In genomic region chr4:123599920-123600394, GRCh38 we compare ENCODE assay signal across 9 cellular contexts.
DNase-seq lines count a peak whose midpoint lies in the region; ATAC-seq and TF ChIP-seq lines count a peak whose summit lies in the region.
"Had no signal": no experiment of that assay in that cellular context is flagged by ENCODE, and none has a peak within 500 bp of the region (broad histone marks: within the 10 kb centered on the region; RNA-seq: fewer than 3 reads in every experiment).

No MANE protein-coding gene starts in this region.

- peaks cover 24% of the 10 kb centered on the region for H3K4me1 ChIP-seq in DOHH2 (ENCODE audit: control insufficient read depth, low read length)
- peaks cover 6 to 36% of the 10 kb centered on the region in 2 donors for H3K4me1 ChIP-seq in left lung

- H3K4me3 ChIP-seq in DOHH2 (ENCODE audit: low read length) (peak overlapping the region; percentile 4; the same call in 1 of the 2 replicates), HL-60 (replicated peaks; ENCODE audit: insufficient read depth, low read length) (no peak overlapping the region), cardiac fibroblast (replicated peaks in 1 of 2; ENCODE audit: low read depth in 2 of 2, low read length in 2 of 2) (no peak overlapping the region), left lung (no peak overlapping the region)

- no peaks in the 10 kb centered on the region for H3F3A ChIP-seq in DOHH2 (ENCODE audit: control insufficient read depth, insufficient read depth)

- H4K20me1 ChIP-seq in DOHH2 (ENCODE audit: control insufficient read depth, insufficient read depth, low read depth, low read length): no peaks in the 10 kb centered on the region

- no peaks in the 10 kb centered on the region for H3K79me2 ChIP-seq in DOHH2 (ENCODE audit: control insufficient read depth, low read length)

- H3K9me2 ChIP-seq in DOHH2 (replicated peaks; ENCODE audit: control insufficient read depth, low read length): no peaks in the 10 kb centered on the region

- H3K27ac ChIP-seq in DOHH2 (ENCODE audit: low read depth, low read length) (no peak overlapping the region), HL-60 (replicated peaks) (peak overlapping the region; percentile 60), left lung (peak overlapping the region; percentile 20 to 69)
- H3K27ac ChIP-seq: VCaP had no signal

- H3K36me3 ChIP-seq in DOHH2 (ENCODE audit: control insufficient read depth, low read length) (no peaks in the 10 kb centered on the region), left lung (no peaks in the 10 kb centered on the region)

- peaks cover 11% of the 10 kb centered on the region; the same call in 1 of the 2 replicates for H3K27me3 ChIP-seq in DOHH2 (ENCODE audit: control insufficient read depth, low read length)
- H3K27me3 ChIP-seq in HL-60 (ENCODE audit: insufficient read depth, poor library complexity, severe bottlenecking): no peaks in the 10 kb centered on the region
- H3K27me3 ChIP-seq in left lung: no peaks in the 10 kb centered on the region

- H3K9me3 ChIP-seq in DOHH2 (ENCODE audit: control insufficient read depth, insufficient read depth, low read length) (no peaks in the 10 kb centered on the region), left lung (no peaks in the 10 kb centered on the region)

- peak; percentile 94 to 95 for DNase-seq in HL-60 (ENCODE audit: low read depth in 1 of 2, low spot score in 1 of 2)
- peak; percentile 1 for DNase-seq in T-helper 22 cell (ENCODE audit: low read depth)
- peak; percentile 73 to 91 for DNase-seq in cardiac fibroblast (ENCODE audit: low read depth in 2 of 2)
- peak; percentile 73 to 82 for DNase-seq in left lung
- peak; percentile 28 for DNase-seq in stimulated activated CD8-positive, alpha-beta memory T cell treated with anti-CD3 and anti-CD28 coated beads, Interleukin-4, amount 100 ng/mL, for 24 hours (ENCODE audit: low read depth)
- no peak for DNase-seq in epidermal melanocyte (ENCODE audit: insufficient read length, low spot score)

- intact Hi-C loops in left lung (cut with DNase I): no loop called here

- TF ChIP-seq CTCF in DOHH2 (IDR thresholded peaks at IDR 0.05; ENCODE audit: low read depth, low read length, poor library complexity, severe bottlenecking) (no peak), HL-60 (IDR thresholded peaks at IDR 0.05; ENCODE audit: insufficient read depth, low read length) (no peak), cardiac fibroblast (IDR thresholded peaks at IDR 0.05; ENCODE audit: low read depth, low read length) (no peak), left lung (IDR thresholded peaks at IDR 0.05) (no peak)

- peak overlapping the region; percentile 56 for H3K4me2 ChIP-seq in DOHH2 (ENCODE audit: low read length)

- ATAC-seq in GM21360 (IDR thresholded peaks at IDR 0.05; ENCODE audit: unreplicated experiment): peak; percentile 100
- peak; percentile 79 for ATAC-seq in left lung
